Comparison of ENCODE assay signal across 15 cellular contexts in the genomic region with DNA sequence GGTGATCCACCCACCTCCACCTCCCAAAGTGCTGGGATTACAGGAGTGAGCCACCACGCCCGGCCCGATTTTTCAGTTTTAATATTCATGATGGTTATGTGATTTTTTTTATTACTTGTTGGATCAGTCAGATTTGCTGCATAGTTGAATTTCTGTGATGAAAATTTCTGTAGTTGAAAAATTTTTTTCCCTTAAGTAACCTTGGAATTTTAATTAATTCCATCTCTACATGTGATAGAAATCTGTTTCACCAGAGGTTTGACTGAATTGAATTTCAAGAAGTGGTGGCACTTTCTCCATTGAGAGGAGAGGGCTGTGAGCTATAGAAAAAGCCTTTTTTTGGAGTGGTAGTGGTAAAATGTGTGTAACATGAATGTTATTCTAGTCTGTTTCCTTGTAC. TPM values are rescaled to one million over a fixed set of nuclear protein-coding genes. Genes with fewer than 3 reads are reported as not detected.
DNase-seq lines count a peak whose midpoint lies in the region; ATAC-seq and TF ChIP-seq lines count a peak whose summit lies in the region.
"Had no signal": no experiment of that assay in that cellular context is flagged by ENCODE, and none has a peak within 500 bp of the region (broad histone marks: within the 10 kb centered on the region; RNA-seq: fewer than 3 reads in every experiment).

No MANE protein-coding gene starts in this region.

- no peaks in the 10 kb centered on the region for H3K9me3 ChIP-seq in GM23248 (ENCODE audit: low read depth)
- H3K9me3 ChIP-seq: HAP-1 had no signal

- H3K4me3 ChIP-seq in GM23248 = peak overlapping the region; percentile 17
- H3K4me3 ChIP-seq: HAP-1 had no signal

- H3K27ac Mint-ChIP-seq in chondrocyte (ENCODE audit: unreplicated experiment) (peak overlapping the region; percentile 41), neural crest cell (ENCODE audit: unreplicated experiment) (peak overlapping the region; percentile 76)

- no peaks in the 10 kb centered on the region for H3K36me3 ChIP-seq in GM23248 (ENCODE audit: low read depth)
- H3K36me3 ChIP-seq: HAP-1 had no signal

- H3F3A ChIP-seq in GM23248 (ENCODE audit: insufficient read depth) = peaks cover 40% of the 10 kb centered on the region

- TF ChIP-seq CTCF in chondrocyte (IDR thresholded peaks at IDR 0.05) (no peak), neural crest cell (conservative IDR thresholded peaks at IDR 0.05) (no peak)

- H3K9me3 Mint-ChIP-seq in chondrocyte (ENCODE audit: low read depth) (no peaks in the 10 kb centered on the region), neural crest cell (no peaks in the 10 kb centered on the region)
- H3K9me3 Mint-ChIP-seq: CD8-positive, alpha-beta memory T cell had no signal

- no peaks in the 10 kb centered on the region for H3K9me2 ChIP-seq in GM23248 (ENCODE audit: insufficient read depth)

- peak; percentile 38 for DNase-seq in AG08395 (ENCODE audit: low spot score)
- DNase-seq in GM23248 = peak; percentile 55
- no peak for DNase-seq in chondrocyte (ENCODE audit: low spot score)
- no peak for DNase-seq in neural crest cell (ENCODE audit: low read depth, low spot score)
- DNase-seq in left colon = no peak
- no peak for DNase-seq in T-helper 9 cell
- no peak for DNase-seq in anterior cingulate cortex (lab: John Stamatoyannopoulos, UW)
- no peak for DNase-seq in KG1 (lab: John Stamatoyannopoulos, UW)
- DNase-seq: CD8-positive, alpha-beta memory T cell; EL; MV-4-11; NCI-H1417 treated with DMSO at 0.1 percent for 48 hours; NCI-H2029 treated with DMSO at 0.1 percent for 48 hours; SHP77 had no signal

- intact Hi-C loops in left colon (cut with DNase I, micrococcal nuclease) = no loop called here

- no peak overlapping the region for H2AFZ ChIP-seq in GM23248

- H3K4me1 Mint-ChIP-seq in chondrocyte (ENCODE audit: low read depth) = peaks cover 31% of the 10 kb centered on the region
- H3K4me1 Mint-ChIP-seq in neural crest cell = peaks cover 23% of the 10 kb centered on the region

- in situ Hi-C loops in GM23248 (cut with MboI) = no loop called here

- peak overlapping the region; percentile 63 for H3K4me2 ChIP-seq in GM23248 (ENCODE audit: unreplicated experiment)

- ATAC-seq in left colon = no peak

- H3K27me3 Mint-ChIP-seq in chondrocyte (ENCODE audit: low read depth) (no peaks in the 10 kb centered on the region), neural crest cell (ENCODE audit: low read depth) (no peaks in the 10 kb centered on the region)
- H3K27me3 Mint-ChIP-seq: CD8-positive, alpha-beta memory T cell had no signal

- H3K36me3 Mint-ChIP-seq in chondrocyte (ENCODE audit: low read depth) (no peaks in the 10 kb centered on the region), neural crest cell (ENCODE audit: low read depth) (no peaks in the 10 kb centered on the region)

- peak overlapping the region; percentile 53 for H3K27ac ChIP-seq in GM23248

- no peaks in the 10 kb centered on the region for H3K27me3 ChIP-seq in GM23248 (replicated peaks; ENCODE audit: insufficient read depth)

- WGBS in GM23248 (ENCODE audit: low coverage in 1 of 2, low lambda C conversion rate in 2 of 2, missing lambda C conversion rate in 2 of 2), 2 experiments = 11 to 12% methylated on average over 3 of the region's 3 CpGs

- H3K4me3 Mint-ChIP-seq in chondrocyte (ENCODE audit: unreplicated experiment) (no peak overlapping the region), neural crest cell (no peak overlapping the region)
- H3K4me3 Mint-ChIP-seq: CD8-positive, alpha-beta memory T cell had no signal

- peaks cover 99% of the 10 kb centered on the region for H3K79me2 ChIP-seq in GM23248 (ENCODE audit: insufficient read depth)

- peaks cover 10% of the 10 kb centered on the region; the same call in 1 of the 2 replicates for H4K20me1 ChIP-seq in GM23248 (ENCODE audit: insufficient read depth)

- H3K9ac ChIP-seq in GM23248 = peak overlapping the region; percentile 45

- peaks cover 29% of the 10 kb centered on the region for H3K4me1 ChIP-seq in GM23248 (ENCODE audit: insufficient read depth)

RNA-seq across cellular contexts. Expression of gene WIPF2, which starts 24.7 kb away (rescaled TPM):
- total RNA-seq in GM23248 (2014; rRNA removed; shearing (Covaris generic)) = 5.9 and 6.2 TPM in 2 replicates
- 20.5 and 21.5 TPM in 2 replicates for polyA plus RNA-seq in GM23248 (2016; fragmentation: Nextera tagmentation; extraction: Ambion mirVana)
- total RNA-seq in chondrocyte = 25.9 to 28.3 TPM (median 28.1 TPM) in 3 replicates
- total RNA-seq in neural crest cell = 28.7 and 30.2 TPM in 2 replicates
- 10 to 100 TPM; 43.6 to 53.6 TPM for total RNA-seq in left colon

RNA-seq across cellular contexts. Expression of gene CDC6, which starts 43.9 kb away (rescaled TPM):
- 12.4 and 13.4 TPM in 2 replicates for total RNA-seq in GM23248 (2014; rRNA removed; shearing (Covaris generic))
- polyA plus RNA-seq in GM23248 (2016; fragmentation: Nextera tagmentation; extraction: Ambion mirVana) = 8.8 and 9.8 TPM in 2 replicates
- total RNA-seq in chondrocyte = 8.5 to 33.1 TPM (median 9.9 TPM) in 3 replicates
- total RNA-seq in neural crest cell = 94.5 and 104 TPM in 2 replicates
- total RNA-seq in left colon = 1 to 10 TPM; 5.5 to 9.0 TPM

Comparison
In these comparisons a context has a peak if more than half of its experiments do, and no peak if none do; other contexts are left out.
1. DNase-seq: peak in AG08395 (single experiment) and GM23248 (single experiment); none in chondrocyte (single experiment), neural crest cell (single experiment), left colon (0 of 2), T-helper 9 cell (single experiment), anterior cingulate cortex (0 of 58) and KG1 (single experiment).